ENCODE assay signal across 16 cellular contexts in the genomic region with DNA sequence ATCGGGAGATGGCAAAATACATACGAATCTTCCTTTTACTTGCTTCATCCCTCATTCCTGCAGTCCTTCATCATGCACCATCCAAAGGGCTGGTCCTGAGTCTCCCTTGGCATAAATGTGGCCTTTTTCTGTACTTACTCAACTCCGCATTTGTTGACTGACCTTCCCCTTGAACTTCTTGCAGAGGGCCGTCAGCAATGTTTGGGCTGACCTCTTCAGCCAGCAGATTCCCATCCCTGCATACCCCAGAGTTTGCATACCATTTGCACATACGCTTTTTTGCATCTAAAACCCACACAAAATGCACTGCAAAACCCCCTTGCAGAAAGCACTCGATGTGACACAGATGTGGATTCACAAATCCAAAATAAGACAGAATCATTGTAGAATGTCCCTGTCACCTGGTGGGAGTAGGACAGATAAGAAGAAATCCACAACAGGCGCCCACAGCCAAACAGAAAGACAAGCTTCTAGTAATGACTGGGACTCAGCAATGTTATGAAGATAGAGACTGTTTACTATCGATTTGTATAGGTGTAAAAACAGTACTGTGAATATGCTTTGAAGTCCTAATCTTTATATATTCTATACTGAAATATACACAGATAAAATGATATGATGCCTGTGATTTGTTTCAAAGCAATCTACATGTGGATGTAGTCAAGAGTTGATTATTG.
"Had no signal": no experiment of that assay in that cellular context is flagged by ENCODE, and none has a peak within 500 bp of the region (broad histone marks: within the 10 kb centered on the region; RNA-seq: fewer than 3 reads in every experiment).

No MANE protein-coding gene starts in this region.

- H3K27ac Mint-ChIP-seq: activated naive CD4-positive, alpha-beta T cell treated with anti-CD3 and anti-CD28 coated beads, Interleukin-2, amount 50 U/mL, for 24 hours; immature natural killer cell; stimulated activated naive CD8-positive, alpha-beta T cell treated with anti-CD3 and anti-CD28 coated beads, Interleukin-15, amount 100 ng/mL, for 72 hours; T-helper 1 cell treated with Interleukin-12 subunit alpha and Interleukin-12 subunit beta and Interleukin-4 antibody, amounts not matched to agents 30 μg/mL and 1 μg/mL, for 36 hours; type B pancreatic cell had no signal

- H3K4me3 ChIP-seq: adrenal gland, esophagus squamous epithelium, left ventricle myocardium inferior, suprapubic skin had no signal

- H3K9me3 ChIP-seq: adrenal gland had no signal

- H3K9me3 Mint-ChIP-seq: immature natural killer cell, type B pancreatic cell had no signal

- ATAC-seq: stimulated activated naive CD8-positive, alpha-beta T cell treated with anti-CD3 and anti-CD28 coated beads, Interleukin-15, amount 100 ng/mL, for 72 hours had no signal

- H3K27me3 Mint-ChIP-seq: activated naive CD4-positive, alpha-beta T cell treated with anti-CD3 and anti-CD28 coated beads, Interleukin-2, amount 50 U/mL, for 24 hours; stimulated activated naive CD8-positive, alpha-beta T cell treated with anti-CD3 and anti-CD28 coated beads, Interleukin-15, amount 100 ng/mL, for 72 hours; type B pancreatic cell had no signal

- DNase-seq: activated CD4-positive, alpha-beta T cell treated with anti-CD3 and anti-CD28 coated beads, Interleukin-2, amount 50 U/mL, for 4 hours; activated CD4-positive, CD25-positive, alpha-beta regulatory T cell treated with anti-CD3 and anti-CD28 coated beads, Interleukin-2, amount 50 U/mL, for 72 hours; adrenal gland; dermis blood vessel endothelial cell; effector memory CD4-positive, alpha-beta T cell; esophagus squamous epithelium; immature natural killer cell; kidney glomerular epithelial cell; left ventricle myocardium inferior; mammary epithelial cell; stimulated activated CD8-positive, alpha-beta memory T cell treated with anti-CD3 and anti-CD28 coated beads, Interleukin-4, amount 100 ng/mL, for 48 hours; stimulated activated naive CD8-positive, alpha-beta T cell treated with anti-CD3 and anti-CD28 coated beads, Interleukin-15, amount 100 ng/mL, for 72 hours had no signal

- H3K4me3 Mint-ChIP-seq: activated naive CD4-positive, alpha-beta T cell treated with anti-CD3 and anti-CD28 coated beads, Interleukin-2, amount 50 U/mL, for 24 hours; immature natural killer cell; stimulated activated naive CD8-positive, alpha-beta T cell treated with anti-CD3 and anti-CD28 coated beads, Interleukin-15, amount 100 ng/mL, for 72 hours; T-helper 1 cell treated with Interleukin-12 subunit alpha and Interleukin-12 subunit beta and Interleukin-4 antibody, amounts not matched to agents 30 μg/mL and 1 μg/mL, for 36 hours; type B pancreatic cell had no signal

- H3K27me3 ChIP-seq: adrenal gland, esophagus squamous epithelium, suprapubic skin had no signal

- H3K36me3 ChIP-seq: adrenal gland had no signal

- H3K27ac ChIP-seq: adrenal gland, esophagus squamous epithelium, left ventricle myocardium inferior, suprapubic skin had no signal

- H3K4me1 Mint-ChIP-seq: immature natural killer cell had no signal

- H3K4me1 ChIP-seq: adrenal gland, esophagus squamous epithelium, suprapubic skin had no signal
